In genomic region chr12:60173213-60174170, GRCh38 we compare ENCODE assay signal across 1 cellular context.
TF ChIP-seq lines count a peak whose summit lies in the region.

No MANE protein-coding gene starts in this region.

TF ChIP-seq in H1, 55 proteins besides CTCF, POLR2A, EP300 and RAD21:
- no peak for TF ChIP-seq USF2 (IDR thresholded peaks at IDR 0.05; ENCODE audit: low read length)
- peak; percentile 100 for TF ChIP-seq CEBPB (IDR thresholded peaks at IDR 0.05; ENCODE audit: low read depth, low read length)
